ENCODE assay signal across 9 cellular contexts in genomic region chr18:21004721-21005120, GRCh38.
A peak's percentile ranks its signal among the peaks of the same experiment; 100 is the strongest.
DNase-seq lines count a peak whose midpoint lies in the region; ATAC-seq, FAIRE-seq and TF ChIP-seq lines count a peak whose summit lies in the region.
"Had no signal": no experiment of that assay in that cellular context is flagged by ENCODE, and none has a peak within 500 bp of the region (broad histone marks: within the 10 kb centered on the region; RNA-seq: fewer than 3 reads in every experiment).

No MANE protein-coding gene starts in this region.

- H3K36me3 ChIP-seq in left ventricle myocardium inferior = peaks cover 45% of the 10 kb centered on the region

- no peak for FAIRE-seq in GM12892 (lab: Jason Lieb, UNC)

- DNase-seq in HS-27A (ENCODE audit: low read depth) (peak; percentile 17), left ventricle myocardium inferior (no peak), activated gamma-delta T cell (lab: John Stamatoyannopoulos, UW) (no peak), GM12892 (ENCODE audit: insufficient read length) (no peak)
- DNase-seq: activated naive CD4-positive, alpha-beta T cell treated with anti-CD3 and anti-CD28 coated beads for 36 hours had no signal

- no peaks in the 10 kb centered on the region for H3K27me3 ChIP-seq in left ventricle myocardium inferior (ENCODE audit: low read depth)

- intact Hi-C loops in left ventricle myocardium inferior (cut with micrococcal nuclease) = no loop called here

- ATAC-seq in activated T-helper 17 cell treated with anti-CD3 and anti-CD28 coated beads, Interleukin-2, amount 50 U/mL, for 72 hours (replicated peaks) = no peak
- no peak for ATAC-seq in stimulated activated memory B cell treated with anti-CD40 and anti-IgM and Interleukin-4, amounts not matched to agents 10 μg/mL and 1 μg/mL and 100 μg/mL, for 72 hours
- no peak for ATAC-seq in GM21723 (IDR thresholded peaks at IDR 0.05; ENCODE audit: unreplicated experiment)
- no peak for ATAC-seq in GM18502 (IDR thresholded peaks at IDR 0.05; ENCODE audit: poor library complexity, unreplicated experiment)

- no peaks in the 10 kb centered on the region for H3K27me3 Mint-ChIP-seq in activated T-helper 17 cell treated with anti-CD3 and anti-CD28 coated beads, Interleukin-2, amount 50 U/mL, for 72 hours
- H3K27me3 Mint-ChIP-seq in stimulated activated memory B cell treated with anti-CD40 and anti-IgM and Interleukin-4, amounts not matched to agents 10 μg/mL and 1 μg/mL and 100 μg/mL, for 72 hours = no peaks in the 10 kb centered on the region

- H3K4me3 Mint-ChIP-seq in activated T-helper 17 cell treated with anti-CD3 and anti-CD28 coated beads, Interleukin-2, amount 50 U/mL, for 72 hours = no peak overlapping the region
- no peak overlapping the region for H3K4me3 Mint-ChIP-seq in stimulated activated memory B cell treated with anti-CD40 and anti-IgM and Interleukin-4, amounts not matched to agents 10 μg/mL and 1 μg/mL and 100 μg/mL, for 72 hours
- H3K4me3 Mint-ChIP-seq: activated naive CD4-positive, alpha-beta T cell treated with anti-CD3 and anti-CD28 coated beads for 36 hours had no signal

- TF ChIP-seq POLR2A in GM12892 (IDR thresholded peaks at IDR 0.05; ENCODE audit: low read depth, low read length) = no peak

- peak overlapping the region; percentile 67 for H3K27ac ChIP-seq in left ventricle myocardium inferior (replicated peaks)

- H3K9me3 ChIP-seq in left ventricle myocardium inferior (replicated peaks) = no peaks in the 10 kb centered on the region

- peak overlapping the region; percentile 41 for H3K27ac Mint-ChIP-seq in activated T-helper 17 cell treated with anti-CD3 and anti-CD28 coated beads, Interleukin-2, amount 50 U/mL, for 72 hours
- H3K27ac Mint-ChIP-seq in stimulated activated memory B cell treated with anti-CD40 and anti-IgM and Interleukin-4, amounts not matched to agents 10 μg/mL and 1 μg/mL and 100 μg/mL, for 72 hours = peak overlapping the region; percentile 51
- H3K27ac Mint-ChIP-seq: activated naive CD4-positive, alpha-beta T cell treated with anti-CD3 and anti-CD28 coated beads for 36 hours had no signal

- H3K9me3 Mint-ChIP-seq in activated T-helper 17 cell treated with anti-CD3 and anti-CD28 coated beads, Interleukin-2, amount 50 U/mL, for 72 hours = no peaks in the 10 kb centered on the region
- no peaks in the 10 kb centered on the region for H3K9me3 Mint-ChIP-seq in stimulated activated memory B cell treated with anti-CD40 and anti-IgM and Interleukin-4, amounts not matched to agents 10 μg/mL and 1 μg/mL and 100 μg/mL, for 72 hours
- H3K9me3 Mint-ChIP-seq: activated naive CD4-positive, alpha-beta T cell treated with anti-CD3 and anti-CD28 coated beads for 36 hours had no signal

- peaks cover 5% of the 10 kb centered on the region for H3K4me1 Mint-ChIP-seq in activated T-helper 17 cell treated with anti-CD3 and anti-CD28 coated beads, Interleukin-2, amount 50 U/mL, for 72 hours
- no peaks in the 10 kb centered on the region for H3K4me1 Mint-ChIP-seq in stimulated activated memory B cell treated with anti-CD40 and anti-IgM and Interleukin-4, amounts not matched to agents 10 μg/mL and 1 μg/mL and 100 μg/mL, for 72 hours

- H3K36me3 Mint-ChIP-seq in activated T-helper 17 cell treated with anti-CD3 and anti-CD28 coated beads, Interleukin-2, amount 50 U/mL, for 72 hours (ENCODE audit: low read depth) = peaks cover 93% of the 10 kb centered on the region
- H3K36me3 Mint-ChIP-seq in stimulated activated memory B cell treated with anti-CD40 and anti-IgM and Interleukin-4, amounts not matched to agents 10 μg/mL and 1 μg/mL and 100 μg/mL, for 72 hours = peaks cover 46% of the 10 kb centered on the region

- no peak overlapping the region for H3K4me3 ChIP-seq in left ventricle myocardium inferior

- TF ChIP-seq CTCF in left ventricle myocardium inferior (IDR thresholded peaks at IDR 0.05; ENCODE audit: borderline replicate concordance) = no peak

- H3K4me1 ChIP-seq in left ventricle myocardium inferior = peaks cover 24% of the 10 kb centered on the region
